In genomic region chr1:162847839-162848453, GRCh38 we compare ENCODE assay signal across 9 cellular contexts. TPM values are rescaled to one million over a fixed set of nuclear protein-coding genes. Genes with fewer than 3 reads are reported as not detected.
DNase-seq lines count a peak whose midpoint lies in the region; TF ChIP-seq lines count a peak whose summit lies in the region.
"Had no signal": no experiment of that assay in that cellular context is flagged by ENCODE, and none has a peak within 500 bp of the region (broad histone marks: within the 10 kb centered on the region; RNA-seq: fewer than 3 reads in every experiment).

No MANE protein-coding gene starts in this region.

- H3K4me2 ChIP-seq in OCI-LY7 (ENCODE audit: low read length) (no peak overlapping the region), neural progenitor cell (no peak overlapping the region)

- H3K4me1 Mint-ChIP-seq in neural progenitor cell: no peaks in the 10 kb centered on the region

- no peak overlapping the region for H3K4me3 Mint-ChIP-seq in neural progenitor cell
- H3K4me3 Mint-ChIP-seq: stimulated activated naive CD8-positive, alpha-beta T cell treated with anti-CD3 and anti-CD28 coated beads, Interleukin-15, Interleukin-2, amounts not matched to agents 100 ng/mL and 50 ng/mL, for 24 hours had no signal

- H3K36me3 Mint-ChIP-seq in neural progenitor cell: no peaks in the 10 kb centered on the region

- no peak overlapping the region for H3K27ac ChIP-seq in OCI-LY7 (ENCODE audit: low read depth, low read length, poor library complexity, severe bottlenecking)
- no peak overlapping the region for H3K27ac ChIP-seq in neural progenitor cell
- H3K27ac ChIP-seq in stomach: no peak overlapping the region

- TF ChIP-seq CTCF in OCI-LY7 (conservative IDR thresholded peaks at IDR 0.05; ENCODE audit: low read length): peak; percentile 99
- peak; percentile 95 for TF ChIP-seq CTCF in fibroblast of mammary gland (conservative IDR thresholded peaks at IDR 0.05; ENCODE audit: control insufficient read depth, insufficient read depth, low read depth, low read length)
- peak; percentile 99 for TF ChIP-seq CTCF in neural progenitor cell (IDR thresholded peaks at IDR 0.05)
- peak in 5 of 7 experiments; percentile 41 to 99 (median 89) for TF ChIP-seq CTCF in stomach (IDR thresholded peaks at IDR 0.05)

- intact Hi-C loops in OCI-LY7 (cut with micrococcal nuclease; ENCODE audit: unreplicated experiment): loop anchor here (5.0 kb wide), 1 partner anchor 324 kb away; no protein-coding TSS in a partner anchor
- intact Hi-C loops in stomach (cut with DNase I; ENCODE audit: low total_unique reads): no loop called here

- POLR2A ChIA-PET in OCI-LY7 (lab: Charles Lee): interaction anchor here (0.7 kb wide), 1 partner anchor 490 kb away, joined by 3 read pairs; no protein-coding TSS in a partner anchor

- no peaks in the 10 kb centered on the region for H3K4me1 ChIP-seq in OCI-LY7 (ENCODE audit: insufficient read depth, low read length, poor library complexity, severe bottlenecking)
- H3K4me1 ChIP-seq in neural progenitor cell: no peaks in the 10 kb centered on the region
- H3K4me1 ChIP-seq in stomach: no peaks in the 10 kb centered on the region

- no peaks in the 10 kb centered on the region for H3K9me2 ChIP-seq in OCI-LY7 (ENCODE audit: insufficient read depth, low read length)

- no peak overlapping the region for H3K27ac Mint-ChIP-seq in neural progenitor cell
- H3K27ac Mint-ChIP-seq: stimulated activated naive CD8-positive, alpha-beta T cell treated with anti-CD3 and anti-CD28 coated beads, Interleukin-15, Interleukin-2, amounts not matched to agents 100 ng/mL and 50 ng/mL, for 24 hours had no signal

- H3K4me3 ChIP-seq in OCI-LY7 (ENCODE audit: low read depth, low read length, poor library complexity, severe bottlenecking) (no peak overlapping the region), fibroblast of mammary gland (ENCODE audit: control insufficient read depth, low read depth, low read length) (no peak overlapping the region), neural progenitor cell (no peak overlapping the region), stomach (no peak overlapping the region)

- no peaks in the 10 kb centered on the region for H3K9me3 ChIP-seq in OCI-LY7 (ENCODE audit: low read length)
- H3K9me3 ChIP-seq in neural progenitor cell (ENCODE audit: low read depth): no peaks in the 10 kb centered on the region
- no peaks in the 10 kb centered on the region for H3K9me3 ChIP-seq in stomach

- no peak overlapping the region for H3K9ac ChIP-seq in neural progenitor cell

- H3K36me3 ChIP-seq in OCI-LY7 (ENCODE audit: insufficient read depth, low read length): no peaks in the 10 kb centered on the region
- H3K36me3 ChIP-seq in neural progenitor cell: no peaks in the 10 kb centered on the region
- no peaks in the 10 kb centered on the region for H3K36me3 ChIP-seq in stomach

- H3K27me3 Mint-ChIP-seq in neural progenitor cell (ENCODE audit: insufficient read depth, low read depth): no peaks in the 10 kb centered on the region

- TF ChIP-seq POLR2A in stomach (IDR thresholded peaks at IDR 0.05): no peak

- no peak overlapping the region for H2AFZ ChIP-seq in OCI-LY7 (ENCODE audit: low read length)
- H2AFZ ChIP-seq in neural progenitor cell (replicated peaks): no peak overlapping the region

- H3K79me2 ChIP-seq in OCI-LY7 (ENCODE audit: insufficient read depth, low read depth, low read length) (no peaks in the 10 kb centered on the region), neural progenitor cell (ENCODE audit: low read depth) (no peaks in the 10 kb centered on the region)

- CTCF ChIA-PET in OCI-LY7 (lab: Charles Lee; ENCODE audit: unreplicated experiment): interaction anchor here (0.5 kb wide), 1 partner anchor 222 kb away, joined by 3 read pairs; no protein-coding TSS in a partner anchor

- TF ChIP-seq EP300 in stomach (IDR thresholded peaks at IDR 0.05): no peak

- H4K20me1 ChIP-seq in OCI-LY7 (ENCODE audit: insufficient read depth, low read length) (no peaks in the 10 kb centered on the region), neural progenitor cell (ENCODE audit: low read depth) (no peaks in the 10 kb centered on the region)

- no peaks in the 10 kb centered on the region for H3K9me3 Mint-ChIP-seq in neural progenitor cell
- H3K9me3 Mint-ChIP-seq: stimulated activated naive CD8-positive, alpha-beta T cell treated with anti-CD3 and anti-CD28 coated beads, Interleukin-15, Interleukin-2, amounts not matched to agents 100 ng/mL and 50 ng/mL, for 24 hours had no signal

- no peaks in the 10 kb centered on the region for H3K27me3 ChIP-seq in neural progenitor cell
- H3K27me3 ChIP-seq in stomach: no peaks in the 10 kb centered on the region

- peak; percentile 48 to 86 for DNase-seq in NCI-H187 (lab: John Stamatoyannopoulos, UW)
- no peak for DNase-seq in NCI-H187 treated with DMSO at 0.1 percent for 48 hours (lab: John Stamatoyannopoulos, UW)
- peak; percentile 43 for DNase-seq in HT1080 (ENCODE audit: low read depth)
- DNase-seq in OCI-LY7 (ENCODE audit: low spot score): peak; percentile 77
- peak; percentile 82 for DNase-seq in activated T-cell treated with anti-CD3 and anti-CD28 coated beads for 4 hours
- DNase-seq in fibroblast of mammary gland (ENCODE audit: low read depth): peak; percentile 84
- peak; percentile 81 for DNase-seq in neural progenitor cell (ENCODE audit: low spot score)
- DNase-seq in stomach: peak; percentile 90

- H3F3A ChIP-seq in neural progenitor cell (ENCODE audit: low read depth): no peaks in the 10 kb centered on the region

- WGBS in stomach, 5 donors: 9 to 11% (median 10%) methylated on average over 3 of the region's 3 CpGs

- BruUV-seq in OCI-LY7 (replicated peaks; lab: Mats Ljungman, UMichigan): no TSS peak

RNA-seq across cellular contexts. Expression of gene CCDC190, which starts 13.0 kb away (rescaled TPM):
- 0.19 TPM in 1 of 2 replicates, not detected in the other for total RNA-seq in HT1080 (2014; rRNA removed; shearing (Covaris generic))
- 5.3 and 5.4 TPM in 2 replicates for polyA plus RNA-seq in HT1080 (2015; cell fraction: cytosol; rRNA removed)
- polyA plus RNA-seq in HT1080 (2015; cell fraction: nucleus; rRNA removed): 6.9 and 8.5 TPM in 2 replicates
- total RNA-seq in OCI-LY7 (2014; rRNA removed; shearing (Covaris generic)): not detected in 2 replicates
- not detected in 2 replicates for total RNA-seq in OCI-LY7 (2022)
- not detected in 2 replicates for total RNA-seq in neural progenitor cell (ENCODE audit: low replicate concordance)
- total RNA-seq in stomach: under 1 TPM in 1 of 5 donors, not detected in 4; 0.92 TPM
- 1 to 10 TPM in 1 of 3 donors, not detected in 2; 2.4 TPM for polyA plus RNA-seq in stomach

RNA-seq across cellular contexts. Expression of gene HSD17B7, which starts 57.4 kb away (rescaled TPM):
- total RNA-seq in HT1080 (2014; rRNA removed; shearing (Covaris generic)): 24.5 and 28.2 TPM in 2 replicates
- polyA plus RNA-seq in HT1080 (2015; cell fraction: cytosol; rRNA removed): 10.9 and 12.3 TPM in 2 replicates
- 28.4 and 31.0 TPM in 2 replicates for polyA plus RNA-seq in HT1080 (2015; cell fraction: nucleus; rRNA removed)
- total RNA-seq in OCI-LY7 (2014; rRNA removed; shearing (Covaris generic)): 41.2 and 47.6 TPM in 2 replicates
- total RNA-seq in OCI-LY7 (2022) (48.5 and 51.1 TPM in 2 replicates), neural progenitor cell (ENCODE audit: low replicate concordance) (48.0 and 53.6 TPM in 2 replicates), stomach (10 to 100 TPM in 3 of 5 donors, 1 to 10 TPM in 2; 2.3 to 75.9 (median 30.8) TPM)
- 10 to 100 TPM in 2 of 3 donors, 1 to 10 TPM in 1; 6.5 to 12.1 (median 11.8) TPM for polyA plus RNA-seq in stomach
